In the genomic region with DNA sequence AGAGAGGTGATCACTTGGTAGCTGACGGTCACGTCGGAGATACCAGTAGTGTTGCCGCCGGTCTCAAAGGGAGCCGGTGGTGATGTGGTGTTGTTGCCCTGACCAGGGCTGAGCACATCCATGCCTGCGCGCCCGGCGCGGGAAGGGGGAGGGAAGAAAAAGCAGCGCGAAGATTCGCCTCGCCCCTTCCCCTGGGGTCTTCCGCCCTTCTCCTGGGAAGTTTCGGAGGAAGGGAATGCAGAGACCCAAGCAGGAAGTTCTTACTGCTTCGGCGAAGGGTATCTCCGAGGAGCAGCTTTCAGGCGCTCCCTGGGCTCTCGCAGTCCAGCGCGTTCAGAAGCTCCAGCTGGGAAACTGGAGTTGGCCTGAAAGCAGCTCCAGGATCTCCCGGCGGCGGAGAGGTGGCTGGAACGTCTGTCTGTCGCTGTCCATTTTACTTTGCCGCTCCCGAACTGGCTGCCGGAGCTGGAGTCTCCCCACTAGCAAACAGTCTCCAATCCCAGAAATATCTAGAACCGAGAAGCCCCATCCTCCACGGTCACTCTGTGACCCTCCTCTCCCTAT, we compare ENCODE assay signal across 16 cellular contexts. TPM values are rescaled to one million over a fixed set of nuclear protein-coding genes. Genes with fewer than 3 reads are reported as not detected.
A peak's percentile ranks its signal among the peaks of the same experiment; 100 is the strongest.
DNase-seq lines count a peak whose midpoint lies in the region; ATAC-seq and TF ChIP-seq lines count a peak whose summit lies in the region.
"Had no signal": no experiment of that assay in that cellular context is flagged by ENCODE, and none has a peak within 500 bp of the region (broad histone marks: within the 10 kb centered on the region; RNA-seq: fewer than 3 reads in every experiment).

No MANE protein-coding gene starts in this region.

- H3K79me2 ChIP-seq in osteoblast (ENCODE audit: insufficient read depth, low read length): no peaks in the 10 kb centered on the region

- no peaks in the 10 kb centered on the region for H3K9me3 ChIP-seq in BE2C
- H3K9me3 ChIP-seq in HEK293 (ENCODE audit: control insufficient read depth, insufficient read depth, low read depth, low read length): no peaks in the 10 kb centered on the region
- peaks cover 11% of the 10 kb centered on the region for H3K9me3 ChIP-seq in endodermal cell (ENCODE audit: control insufficient read depth, low read length)
- H3K9me3 ChIP-seq in osteoblast (ENCODE audit: low read depth, low read length): no peaks in the 10 kb centered on the region
- H3K9me3 ChIP-seq: psoas muscle had no signal

- peak overlapping the region; percentile 2; the same call in 1 of the 2 replicates for H3K4me3 ChIP-seq in BE2C (ENCODE audit: low read depth, low read length)
- no peak overlapping the region for H3K4me3 ChIP-seq in HEK293 (ENCODE audit: low read depth, low read length)
- peak overlapping the region; percentile 71 for H3K4me3 ChIP-seq in endodermal cell (ENCODE audit: low read length)
- no peak overlapping the region for H3K4me3 ChIP-seq in osteoblast (ENCODE audit: insufficient read depth, low read length)
- H3K4me3 ChIP-seq: psoas muscle had no signal

- no peak overlapping the region for H2AFZ ChIP-seq in osteoblast (ENCODE audit: low read length)

- TF ChIP-seq CTCF in BE2C (IDR thresholded peaks at IDR 0.05; ENCODE audit: low read depth, low read length) (no peak), HEK293 (tag by site-specific recombination; IDR thresholded peaks at IDR 0.05) (no peak), endodermal cell (conservative IDR thresholded peaks at IDR 0.05) (no peak), osteoblast (IDR thresholded peaks at IDR 0.05; ENCODE audit: extremely low read depth, low read depth, low read length) (no peak)

- no peak for DNase-seq in BE2C
- DNase-seq in endodermal cell: peak; percentile 77
- peak; percentile 63 for DNase-seq in osteoblast (ENCODE audit: insufficient read length, low spot score, missing footprints)
- no peak for DNase-seq in RKO (ENCODE audit: low spot score)
- no peak for DNase-seq in activated CD8-positive, alpha-beta T cell treated with anti-CD3 and anti-CD28 coated beads, Interleukin-2, amount 10 ng/mL, durations not matched to agents 7 days and 5 days
- DNase-seq in stimulated activated naive CD4-positive, alpha-beta T cell treated with Interleukin-2 at 50 U/mL for 16 hours (lab: John Stamatoyannopoulos, UW): no peak
- no peak for DNase-seq in NCI-H2029 treated with DMSO at 0.1 percent for 48 hours (lab: John Stamatoyannopoulos, UW)
- DNase-seq: foreskin melanocyte; NCI-H1694; NCI-H526 treated with DMSO at 0.1 percent for 48 hours; stimulated activated CD4-positive, alpha-beta T cell treated with anti-CD3 and anti-CD28 coated beads, Interleukin-15, amount 100 ng/mL, for 24 hours; T-helper 17 cell had no signal

- POLR2A ChIA-PET in HEK293 (lab: Yijun Ruan, JAX): no interaction called here
- POLR2A ChIA-PET in activated CD8-positive, alpha-beta T cell treated with anti-CD3 and anti-CD28 coated beads, Interleukin-2, amount 10 ng/mL, durations not matched to agents 7 days and 5 days (lab: Charles Lee): no interaction called here

- H3K4me1 ChIP-seq in BE2C (no peaks in the 10 kb centered on the region), HEK293 (ENCODE audit: control insufficient read depth, insufficient read depth, low read length) (no peaks in the 10 kb centered on the region), endodermal cell (ENCODE audit: control insufficient read depth, insufficient read depth, low read length) (peaks cover 5% of the 10 kb centered on the region), osteoblast (ENCODE audit: insufficient read depth, low read length) (no peaks in the 10 kb centered on the region)
- H3K4me1 ChIP-seq: psoas muscle had no signal

- peaks cover 45% of the 10 kb centered on the region for H3K27me3 ChIP-seq in BE2C
- peaks cover 48% of the 10 kb centered on the region for H3K27me3 ChIP-seq in endodermal cell (ENCODE audit: control insufficient read depth, insufficient read depth, low read length, poor library complexity, severe bottlenecking)
- H3K27me3 ChIP-seq in osteoblast (ENCODE audit: insufficient read depth, low read length): peaks cover 2% of the 10 kb centered on the region

- H3K4me2 ChIP-seq in osteoblast (ENCODE audit: insufficient read depth, low read length): no peak overlapping the region

- CTCF ChIA-PET in HEK293 (lab: Yijun Ruan, JAX): interaction anchor here (0.6 kb wide), 1 partner anchor 1138 kb away, joined by 3 read pairs; no protein-coding TSS in a partner anchor
- CTCF ChIA-PET in activated CD8-positive, alpha-beta T cell treated with anti-CD3 and anti-CD28 coated beads, Interleukin-2, amount 10 ng/mL, durations not matched to agents 7 days and 5 days (lab: Charles Lee): no interaction called here

- H3K9me3 Mint-ChIP-seq in endodermal cell: peaks cover 9% of the 10 kb centered on the region
- peaks cover 9% of the 10 kb centered on the region for H3K9me3 Mint-ChIP-seq in activated CD8-positive, alpha-beta T cell treated with anti-CD3 and anti-CD28 coated beads, Interleukin-2, amount 10 ng/mL, durations not matched to agents 7 days and 5 days (ENCODE audit: insufficient read depth)

- H4K20me1 ChIP-seq in osteoblast (ENCODE audit: insufficient read depth, low read length): no peaks in the 10 kb centered on the region

- H3K36me3 Mint-ChIP-seq in endodermal cell (ENCODE audit: low read depth): no peaks in the 10 kb centered on the region
- H3K36me3 Mint-ChIP-seq in activated CD8-positive, alpha-beta T cell treated with anti-CD3 and anti-CD28 coated beads, Interleukin-2, amount 10 ng/mL, durations not matched to agents 7 days and 5 days (ENCODE audit: low read depth): peaks cover 3% of the 10 kb centered on the region

- H3K27ac ChIP-seq in HEK293 (ENCODE audit: extremely low read depth, low read depth, low read length) (no peak overlapping the region), endodermal cell (ENCODE audit: low read depth, low read length) (no peak overlapping the region), osteoblast (ENCODE audit: low read depth, low read length) (no peak overlapping the region)
- H3K27ac ChIP-seq: psoas muscle had no signal

- H3K4me1 Mint-ChIP-seq in endodermal cell: peaks cover 10% of the 10 kb centered on the region
- no peaks in the 10 kb centered on the region for H3K4me1 Mint-ChIP-seq in activated CD8-positive, alpha-beta T cell treated with anti-CD3 and anti-CD28 coated beads, Interleukin-2, amount 10 ng/mL, durations not matched to agents 7 days and 5 days (ENCODE audit: low read depth)
- H3K4me1 Mint-ChIP-seq: activated naive CD4-positive, alpha-beta T cell treated with anti-CD3 and anti-CD28 coated beads, Interleukin-2, amount 50 U/mL, for 24 hours; T-helper 17 cell had no signal

- H3K36me3 ChIP-seq in BE2C (no peaks in the 10 kb centered on the region), HEK293 (ENCODE audit: control insufficient read depth in 2 of 2, insufficient read depth in 1 of 2, low read length in 2 of 2) (no peaks in the 10 kb centered on the region), endodermal cell (ENCODE audit: control insufficient read depth, insufficient read depth, low read length) (no peaks in the 10 kb centered on the region), osteoblast (ENCODE audit: insufficient read depth, low read length) (no peaks in the 10 kb centered on the region)

- H3K9ac ChIP-seq in endodermal cell (ENCODE audit: extremely low read depth, low read length, poor library complexity, severe bottlenecking): no peak overlapping the region

- H3K27me3 Mint-ChIP-seq in endodermal cell (ENCODE audit: insufficient read depth): peaks cover 61% of the 10 kb centered on the region
- peaks cover 17% of the 10 kb centered on the region for H3K27me3 Mint-ChIP-seq in activated CD8-positive, alpha-beta T cell treated with anti-CD3 and anti-CD28 coated beads, Interleukin-2, amount 10 ng/mL, durations not matched to agents 7 days and 5 days (ENCODE audit: low read depth)

- no peak for ATAC-seq in activated CD8-positive, alpha-beta T cell treated with anti-CD3 and anti-CD28 coated beads, Interleukin-2, amount 10 ng/mL, durations not matched to agents 7 days and 5 days
- ATAC-seq: psoas muscle, T-helper 17 cell had no signal

- H3K27ac Mint-ChIP-seq in endodermal cell: no peak overlapping the region
- no peak overlapping the region for H3K27ac Mint-ChIP-seq in activated CD8-positive, alpha-beta T cell treated with anti-CD3 and anti-CD28 coated beads, Interleukin-2, amount 10 ng/mL, durations not matched to agents 7 days and 5 days
- H3K27ac Mint-ChIP-seq: activated naive CD4-positive, alpha-beta T cell treated with anti-CD3 and anti-CD28 coated beads, Interleukin-2, amount 50 U/mL, for 24 hours; T-helper 17 cell had no signal

- 6 to 23% methylated on average over 19 to 34 of the region's 34 CpGs for WGBS in endodermal cell (ENCODE audit: insufficient coverage in 1 of 2, insufficient read length in 1 of 2), 2 experiments

- peak overlapping the region; percentile 43 for H3K4me3 Mint-ChIP-seq in endodermal cell
- no peak overlapping the region for H3K4me3 Mint-ChIP-seq in activated CD8-positive, alpha-beta T cell treated with anti-CD3 and anti-CD28 coated beads, Interleukin-2, amount 10 ng/mL, durations not matched to agents 7 days and 5 days
- H3K4me3 Mint-ChIP-seq: activated naive CD4-positive, alpha-beta T cell treated with anti-CD3 and anti-CD28 coated beads, Interleukin-2, amount 50 U/mL, for 24 hours; T-helper 17 cell had no signal

TF ChIP-seq in HEK293, 187 proteins besides CTCF, POLR2A, EP300 and RAD21 (continues in another document):
- TF ChIP-seq ZXDB (tag by site-specific recombination; IDR thresholded peaks at IDR 0.05): no peak

RNA-seq across cellular contexts. Expression of a gene that starts 0.6 kb away (rescaled TPM):
- polyA plus RNA-seq in BE2C (2012; ENCODE audit: insufficient read depth, insufficient read length, low read depth): not detected
- total RNA-seq in endodermal cell: not detected
- polyA plus RNA-seq in endodermal cell (2013, experiment 1 of 2): not detected
- not detected for polyA plus RNA-seq in endodermal cell (2013, experiment 2 of 2)
- total RNA-seq in osteoblast: not detected in 2 replicates
- total RNA-seq in activated CD8-positive, alpha-beta T cell treated with anti-CD3 and anti-CD28 coated beads, Interleukin-2, amount 10 ng/mL, durations not matched to agents 7 days and 5 days: not detected
- total RNA-seq: psoas muscle, subcutaneous adipose tissue, T-helper 17 cell had no signal
- polyA plus RNA-seq: psoas muscle had no signal

Comparison
In these comparisons a context has a peak if more than half of its experiments do, and no peak if none do; other contexts are left out.
1. DNase-seq: peak in endodermal cell (single experiment) and osteoblast (single experiment); none in BE2C (single experiment), RKO (single experiment), activated CD8-positive, alpha-beta T cell treated with anti-CD3 and anti-CD28 coated beads, Interleukin-2, amount 10 ng/mL, durations not matched to agents 7 days and 5 days (single experiment), stimulated activated naive CD4-positive, alpha-beta T cell treated with Interleukin-2 at 50 U/mL for 16 hours (single experiment) and NCI-H2029 treated with DMSO at 0.1 percent for 48 hours (single experiment).
2. H3K4me3 ChIP-seq: peak in BE2C (single experiment) and endodermal cell (single experiment); none in HEK293 (single experiment) and osteoblast (single experiment).